Comparison of ENCODE assay signal across 9 cellular contexts in genomic region chr11:43021466-43021865, GRCh38.
DNase-seq lines count a peak whose midpoint lies in the region; ATAC-seq and TF ChIP-seq lines count a peak whose summit lies in the region.
"Had no signal": no experiment of that assay in that cellular context is flagged by ENCODE, and none has a peak within 500 bp of the region (broad histone marks: within the 10 kb centered on the region; RNA-seq: fewer than 3 reads in every experiment).

No MANE protein-coding gene starts in this region.

- no peak overlapping the region for H3K4me3 ChIP-seq in epithelial cell of proximal tubule (ENCODE audit: low read depth, low read length)

- TF ChIP-seq CTCF in epithelial cell of proximal tubule (conservative IDR thresholded peaks at IDR 0.05; ENCODE audit: low read depth, low read length) = peak; percentile 39
- TF ChIP-seq CTCF in omental fat pad (IDR thresholded peaks at IDR 0.05) = no peak

- ATAC-seq in GM19351 (IDR thresholded peaks at IDR 0.05; ENCODE audit: unreplicated experiment) (peak; percentile 69), HG03175 (IDR thresholded peaks at IDR 0.05; ENCODE audit: unreplicated experiment) (no peak), omental fat pad (ENCODE audit: low FRiP score) (no peak)

- DNase-seq in DMS153 (lab: John Stamatoyannopoulos, UW) (peak; percentile 50), MV-4-11 (lab: John Stamatoyannopoulos, UW) (peak; percentile 71), epithelial cell of proximal tubule (ENCODE audit: low read depth) (no peak), omental fat pad (ENCODE audit: low spot score) (no peak), NCI-H2227 (lab: John Stamatoyannopoulos, UW; ENCODE audit: unreplicated experiment) (no peak)
- DNase-seq in stimulated activated naive CD4-positive, alpha-beta T cell treated with Interleukin-2 at 50 U/mL for 16 hours (lab: John Stamatoyannopoulos, UW) = no peak
- DNase-seq: activated B cell treated with CpG ODN at 0.5 μM for 24 hours had no signal

Comparison
In these comparisons a context has a peak if more than half of its experiments do, and no peak if none do; other contexts are left out.
1. DNase-seq: peak in DMS153 (single experiment) and MV-4-11 (single experiment); none in epithelial cell of proximal tubule (single experiment), stimulated activated naive CD4-positive, alpha-beta T cell treated with Interleukin-2 at 50 U/mL for 16 hours (single experiment), omental fat pad (single experiment) and NCI-H2227 (single experiment).